ENCODE assay signal across 8 cellular contexts in genomic region chr3:130759692-130760338, GRCh38. TPM values are rescaled to one million over a fixed set of nuclear protein-coding genes. Genes with fewer than 3 reads are reported as not detected.
DNase-seq lines count a peak whose midpoint lies in the region; ATAC-seq, FAIRE-seq and TF ChIP-seq lines count a peak whose summit lies in the region.

No MANE protein-coding gene starts in this region.

- peak; percentile 22 for DNase-seq in H54 (ENCODE audit: insufficient read length, low spot score)
- peak; percentile 1 for DNase-seq in NCI-H1048 (lab: John Stamatoyannopoulos, UW)
- peak; percentile 46 for DNase-seq in SK-N-DZ (ENCODE audit: low spot score)
- DNase-seq in adrenal gland: peak; percentile 59 to 79 (median 66)
- DNase-seq in left ventricle myocardium superior: peak; percentile 32
- peak; percentile 25 to 53 for DNase-seq in gastrocnemius medialis

- H3K27me3 ChIP-seq in adrenal gland (no peaks in the 10 kb centered on the region), gastrocnemius medialis (no peaks in the 10 kb centered on the region)

- ATAC-seq in left ventricle myocardium superior (peak; percentile 86), gastrocnemius medialis (peak; percentile 93 to 94), GM21367 (IDR thresholded peaks at IDR 0.05; ENCODE audit: unreplicated experiment) (no peak)

- no peak overlapping the region for H3K27ac ChIP-seq in adrenal gland
- H3K27ac ChIP-seq in gastrocnemius medialis: no peak overlapping the region

- intact Hi-C loops in adrenal gland (cut with DNase I): loop anchor here (5.0 kb wide), 1 partner anchor 132 kb away; the partner anchor contains the start of gene ATP2C1 (in 2 of the 2)
- intact Hi-C loops in left ventricle myocardium superior (cut with micrococcal nuclease): loop anchor here (2.0 kb wide), 1 partner anchor 133 kb away; no protein-coding TSS in a partner anchor
- intact Hi-C loops in gastrocnemius medialis (cut with DNase I; ENCODE audit: low total_unique reads): loop anchor here (1.0 kb wide), 1 partner anchor 133 kb away; no protein-coding TSS in a partner anchor

- 1 to 3% (median 1%) methylated on average over 4 of the region's 4 CpGs for WGBS in adrenal gland, 4 donors

- no peaks in the 10 kb centered on the region for H3K4me1 ChIP-seq in adrenal gland (replicated peaks in 1 of 2)
- H3K4me1 ChIP-seq in gastrocnemius medialis: no peaks in the 10 kb centered on the region

- TF ChIP-seq POLR2A in H54 (IDR thresholded peaks at IDR 0.05; ENCODE audit: low read depth, low read length) (no peak), adrenal gland (IDR thresholded peaks at IDR 0.05) (no peak), gastrocnemius medialis (IDR thresholded peaks at IDR 0.05) (no peak)

- H3K9me3 ChIP-seq in adrenal gland (replicated peaks in 1 of 3) (no peaks in the 10 kb centered on the region), gastrocnemius medialis (no peaks in the 10 kb centered on the region)

- peak; percentile 67 to 93 (median 83) for TF ChIP-seq CTCF in adrenal gland (IDR thresholded peaks at IDR 0.05)
- peak; percentile 70 to 91 (median 82) for TF ChIP-seq CTCF in gastrocnemius medialis (IDR thresholded peaks at IDR 0.05 in 4 of 5, conservative IDR thresholded peaks at IDR 0.05 in 1 of 5)

- in situ Hi-C loops in gastrocnemius medialis (cut with MboI; ENCODE audit: low sequenced_read_pairs in 4 of 4): loop anchor here in 2 of 4 donors (5.0 to 25.0 kb wide), 2 partner anchors 127 to 137 kb away; partner anchors contain the start of gene ATP2C1 (in 1 of the 2)

- FAIRE-seq in G401.6 (lab: Jason Lieb, UNC) (peak; percentile 92), H54 (lab: Jason Lieb, UNC) (no peak)

- H3K36me3 ChIP-seq in adrenal gland (replicated peaks in 1 of 2) (no peaks in the 10 kb centered on the region), gastrocnemius medialis (no peaks in the 10 kb centered on the region)

- H3K4me3 ChIP-seq in adrenal gland: no peak overlapping the region
- H3K4me3 ChIP-seq in gastrocnemius medialis: no peak overlapping the region

RNA-seq across cellular contexts. Expression of gene PIK3R4, which starts 13.2 kb away (rescaled TPM):
- 28.2 and 35.3 TPM in 2 replicates for polyA plus RNA-seq in SK-N-DZ (2014; cell fraction: cytosol; rRNA removed)
- 18.5 and 22.5 TPM in 2 replicates for polyA plus RNA-seq in SK-N-DZ (2014; cell fraction: nucleus; rRNA removed)
- 10 to 100 TPM; 25.2 to 66.4 (median 28.8) TPM for total RNA-seq in adrenal gland
- polyA plus RNA-seq in adrenal gland: 10 to 100 TPM; 29.9 to 51.9 (median 31.2) TPM
- 13.9 TPM for total RNA-seq in left ventricle myocardium superior
- total RNA-seq in gastrocnemius medialis: 10 to 100 TPM; 14.0 to 25.0 (median 17.7) TPM

Comparison
In these comparisons a context has a peak if more than half of its experiments do, and no peak if none do; other contexts are left out.
1. DNase-seq: peak in every context shown above with its lines; median percentile 66 in adrenal gland; 46 in SK-N-DZ; 39 in gastrocnemius medialis; 32 in left ventricle myocardium superior; 22 in H54; 1 in NCI-H1048.